ENCODE assay signal across 8 cellular contexts in the genomic region with DNA sequence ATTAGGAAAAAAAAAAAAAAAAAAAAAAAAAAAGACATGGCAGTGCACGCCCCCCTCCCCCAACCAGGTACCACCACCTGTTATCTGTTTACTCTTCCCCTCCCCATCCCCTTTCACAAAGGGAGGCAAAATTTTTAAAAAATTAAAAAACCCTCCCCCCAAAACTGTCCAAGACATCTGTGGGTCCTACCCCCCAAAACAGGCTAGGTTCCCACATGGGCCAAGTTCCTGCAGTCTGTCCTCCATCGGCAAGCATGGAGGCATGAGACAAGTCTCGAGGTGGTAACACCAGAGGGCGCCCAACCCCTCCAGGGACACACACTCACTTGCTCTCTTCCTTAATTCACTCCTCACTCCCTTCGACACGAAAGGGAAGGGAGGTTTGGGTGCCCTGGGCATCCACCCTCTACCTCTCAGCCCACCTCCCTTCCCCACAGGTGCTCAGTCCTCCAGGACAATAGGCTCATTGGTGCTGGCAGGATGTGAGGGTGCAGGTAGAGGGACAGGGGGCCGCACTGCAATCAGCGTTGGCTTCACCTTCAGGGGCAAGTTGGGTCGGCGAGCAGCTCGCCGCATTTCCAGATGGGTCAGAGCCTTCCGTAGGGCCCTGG. TPM values are rescaled to one million over a fixed set of nuclear protein-coding genes. Genes with fewer than 3 reads are reported as not detected.
A peak's percentile ranks its signal among the peaks of the same experiment; 100 is the strongest.
DNase-seq lines count a peak whose midpoint lies in the region; ATAC-seq and TF ChIP-seq lines count a peak whose summit lies in the region.

No MANE protein-coding gene starts in this region.

- peak; percentile 29 to 45 for DNase-seq in NCI-H2081 (lab: John Stamatoyannopoulos, UW)
- DNase-seq in NCI-H2081 treated with DMSO at 0.1 percent for 48 hours (lab: John Stamatoyannopoulos, UW) = no peak
- DNase-seq in NCI-H2196 (lab: John Stamatoyannopoulos, UW; ENCODE audit: unreplicated experiment) = peak; percentile 70
- DNase-seq in activated CD4-positive, alpha-beta T cell treated with anti-CD3 and anti-CD28 coated beads for 1 hour = peak; percentile 64
- DNase-seq in choroid plexus epithelial cell (ENCODE audit: low read depth) = peak; percentile 83
- DNase-seq in lower leg skin (ENCODE audit: low spot score in 2 of 2) = peak; percentile 73 to 94
- peak; percentile 61 for DNase-seq in stimulated activated CD8-positive, alpha-beta memory T cell treated with anti-CD3 and anti-CD28 coated beads, Interleukin-15, amount 100 ng/mL, for 1 hour (ENCODE audit: low read depth)

- TF ChIP-seq CTCF in choroid plexus epithelial cell (conservative IDR thresholded peaks at IDR 0.05; ENCODE audit: low read depth, low read length) (peak; percentile 77), lower leg skin (IDR thresholded peaks at IDR 0.05) (no peak)

- ATAC-seq in HG03045 (IDR thresholded peaks at IDR 0.05; ENCODE audit: unreplicated experiment) = no peak

- H3K4me3 ChIP-seq in choroid plexus epithelial cell (ENCODE audit: low read depth, low read length) (no peak overlapping the region), lower leg skin (ENCODE audit: low read depth, poor library complexity, severe bottlenecking) (no peak overlapping the region)

- intact Hi-C loops in lower leg skin (cut with DNase I; ENCODE audit: low total_unique reads) = loop anchor here (10.0 kb wide), 1 partner anchor 101 kb away; no protein-coding TSS in a partner anchor

- TF ChIP-seq POLR2A in lower leg skin (IDR thresholded peaks at IDR 0.05) = no peak

- 51 to 52% methylated on average over 13 of the region's 13 CpGs for WGBS in lower leg skin, 2 donors

RNA-seq across cellular contexts. Expression of gene TUT1, which starts 2.2 kb away (rescaled TPM):
- total RNA-seq in lower leg skin = 10 to 100 TPM; 11.0 to 29.8 (median 15.8) TPM

RNA-seq across cellular contexts. Expression of gene MTA2, which starts 8.1 kb away (rescaled TPM):
- 100 to 1,000 TPM in 2 of 4 donors, 10 to 100 TPM in 2; 91.3 to 139 (median 98.3) TPM for total RNA-seq in lower leg skin

RNA-seq across cellular contexts. Expression of gene EML3, which starts 19.0 kb away (rescaled TPM):
- total RNA-seq in lower leg skin = 10 to 100 TPM; 39.5 to 61.0 (median 42.9) TPM

RNA-seq across cellular contexts. Expression of gene ROM1, which starts 19.5 kb away (rescaled TPM):
- 1 to 10 TPM; 4.0 to 7.6 (median 6.5) TPM for total RNA-seq in lower leg skin

RNA-seq across cellular contexts. Expression of gene EEF1G, which starts 19.8 kb away (rescaled TPM):
- total RNA-seq in lower leg skin = 1,000 to 10,000 TPM; 2,343 to 3,224 (median 2,571) TPM
